Comparison of ENCODE assay signal across 24 cellular contexts in the genomic region with DNA sequence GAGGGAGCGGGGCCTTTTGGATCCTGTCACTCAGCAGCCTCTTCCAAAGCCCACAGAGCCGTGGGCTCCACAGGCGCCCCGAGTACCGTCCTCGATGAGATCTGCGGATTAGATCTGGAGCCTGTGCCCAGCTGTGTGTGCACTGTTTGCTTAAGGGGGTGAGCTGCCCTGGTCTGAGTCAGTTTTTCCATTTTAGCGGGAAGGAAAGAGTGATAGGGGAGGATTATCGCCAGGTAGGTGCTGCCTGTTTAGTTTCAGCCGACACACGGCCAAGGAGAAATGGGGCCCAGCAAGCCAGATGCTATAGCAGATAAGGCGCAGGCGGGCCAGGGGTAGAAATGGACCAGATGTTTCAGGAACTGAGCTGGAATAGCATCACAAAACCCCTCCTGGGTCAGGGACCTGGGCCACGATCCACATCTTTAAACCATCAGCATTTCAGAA. TPM values are rescaled to one million over a fixed set of nuclear protein-coding genes. Genes with fewer than 3 reads are reported as not detected.
DNase-seq lines count a peak whose midpoint lies in the region; ATAC-seq and TF ChIP-seq lines count a peak whose summit lies in the region.
"Had no signal": no experiment of that assay in that cellular context is flagged by ENCODE, and none has a peak within 500 bp of the region (broad histone marks: within the 10 kb centered on the region; RNA-seq: fewer than 3 reads in every experiment).

No MANE protein-coding gene starts in this region.

- H3K27ac ChIP-seq in RWPE1 (peak overlapping the region; percentile 58), esophagus squamous epithelium (peak overlapping the region in 3 of 4 donors; percentile 11 to 75 (median 35)), transverse colon (peak overlapping the region; percentile 71 to 91 (median 82)), upper lobe of left lung (peak overlapping the region in 1 of 4 donors; percentile 8)
- H3K27ac ChIP-seq: neutrophil, right atrium auricular region, thyroid gland had no signal

- H3K4me1 Mint-ChIP-seq in osteocyte (ENCODE audit: unreplicated experiment): peaks cover 81% of the 10 kb centered on the region
- H3K4me1 Mint-ChIP-seq: activated B cell treated with CpG ODN at 0.5 μM for 24 hours; stimulated activated effector memory CD8-positive, alpha-beta T cell treated with anti-CD3 and anti-CD28 coated beads, Interleukin-12 subunit alpha, Interleukin-12 subunit beta, amount 100 ng/mL, for 72 hours had no signal

- H3K36me3 ChIP-seq in esophagus squamous epithelium (no peaks in the 10 kb centered on the region), transverse colon (no peaks in the 10 kb centered on the region), upper lobe of left lung (no peaks in the 10 kb centered on the region)
- H3K36me3 ChIP-seq: neutrophil, Peyer's patch, right atrium auricular region, thyroid gland had no signal

- no peak for TF ChIP-seq POLR2A in esophagus squamous epithelium (IDR thresholded peaks at IDR 0.05)
- TF ChIP-seq POLR2A in transverse colon (IDR thresholded peaks at IDR 0.05): no peak
- TF ChIP-seq POLR2A in upper lobe of left lung (IDR thresholded peaks at IDR 0.05): no peak

- POLR2A ChIA-PET in RWPE1 (lab: Yijun Ruan, JAX; ENCODE audit: low non-redundant PET): no interaction called here

- no peak overlapping the region for H3K4me3 Mint-ChIP-seq in osteocyte (ENCODE audit: unreplicated experiment)
- H3K4me3 Mint-ChIP-seq: activated B cell treated with CpG ODN at 0.5 μM for 24 hours; stimulated activated effector memory CD8-positive, alpha-beta T cell treated with anti-CD3 and anti-CD28 coated beads, Interleukin-12 subunit alpha, Interleukin-12 subunit beta, amount 100 ng/mL, for 72 hours had no signal

- no peak for TF ChIP-seq CTCF in RWPE1 (conservative IDR thresholded peaks at IDR 0.05; ENCODE audit: low read depth)
- TF ChIP-seq CTCF in esophagus squamous epithelium (IDR thresholded peaks at IDR 0.05): no peak
- TF ChIP-seq CTCF in osteocyte (IDR thresholded peaks at IDR 0.05): no peak
- TF ChIP-seq CTCF in transverse colon (IDR thresholded peaks at IDR 0.05): no peak
- TF ChIP-seq CTCF in upper lobe of left lung (IDR thresholded peaks at IDR 0.05): no peak

- intact Hi-C loops in esophagus squamous epithelium (cut with DNase I): loop anchor here (10.0 kb wide), 1 partner anchor 65 kb away; no protein-coding TSS in a partner anchor
- intact Hi-C loops in transverse colon (cut with DNase I; ENCODE audit: low total_unique reads): no loop called here

- peak overlapping the region; percentile 95 for H3K27ac Mint-ChIP-seq in osteocyte (ENCODE audit: unreplicated experiment)
- H3K27ac Mint-ChIP-seq: activated B cell treated with CpG ODN at 0.5 μM for 24 hours; stimulated activated effector memory CD8-positive, alpha-beta T cell treated with anti-CD3 and anti-CD28 coated beads, Interleukin-12 subunit alpha, Interleukin-12 subunit beta, amount 100 ng/mL, for 72 hours had no signal

- H3K27me3 ChIP-seq in esophagus squamous epithelium (no peaks in the 10 kb centered on the region), transverse colon (no peaks in the 10 kb centered on the region), upper lobe of left lung (no peaks in the 10 kb centered on the region)
- H3K27me3 ChIP-seq: neutrophil, Peyer's patch, right atrium auricular region, thyroid gland had no signal

- whole genome bisulfite sequencing in esophagus squamous epithelium, 2 donors: 82 to 85% methylated on average over 7 to 13 of the region's 14 CpGs
- WGBS in transverse colon (ENCODE audit: low coverage in 1 of 2), 2 donors: 76% methylated on average over 14 of the region's 14 CpGs; no CpG with 5 or more reads in 1 of the 2 donors
- WGBS in upper lobe of left lung, 2 donors: 70 to 88% methylated on average over 7 to 14 of the region's 14 CpGs

- no peak for ATAC-seq in upper lobe of left lung (ENCODE audit: low FRiP score in 2 of 2)
- ATAC-seq: left lobe of liver; stimulated activated effector memory CD8-positive, alpha-beta T cell treated with anti-CD3 and anti-CD28 coated beads, Interleukin-12 subunit alpha, Interleukin-12 subunit beta, amount 100 ng/mL, for 72 hours had no signal

- no peak for TF ChIP-seq EP300 in transverse colon (IDR thresholded peaks at IDR 0.05; ENCODE audit: low read depth)
- TF ChIP-seq EP300 in upper lobe of left lung (IDR thresholded peaks at IDR 0.05): no peak

- H3K4me3 ChIP-seq in esophagus squamous epithelium (no peak overlapping the region), transverse colon (no peak overlapping the region), upper lobe of left lung (no peak overlapping the region)
- H3K4me3 ChIP-seq: Peyer's patch, right atrium auricular region, thyroid gland had no signal

- H3K27me3 Mint-ChIP-seq in osteocyte (ENCODE audit: unreplicated experiment): no peaks in the 10 kb centered on the region
- H3K27me3 Mint-ChIP-seq: activated B cell treated with CpG ODN at 0.5 μM for 24 hours had no signal

- DNase-seq in RWPE1 (ENCODE audit: low spot score) (no peak), esophagus squamous epithelium (lab: John Stamatoyannopoulos, UW) (no peak), osteocyte (ENCODE audit: extremely low spot score, unreplicated experiment) (no peak), transverse colon (no peak), upper lobe of left lung (no peak), SHP77 (lab: John Stamatoyannopoulos, UW) (no peak), HK-2 (ENCODE audit: unreplicated experiment) (no peak)
- DNase-seq: activated B cell treated with CpG ODN at 0.5 μM for 24 hours; activated gamma-delta T cell treated with Interleukin-2 at 50 U/mL for 16 hours; cerebellar nuclear complex; DMS79 treated with DMSO at 0.1 percent for 48 hours; effector CD8-positive, alpha-beta T cell; head of caudate nucleus; Kasumi-1; NCI-H1048; NCI-H1930; NCI-H446 treated with DMSO at 0.1 percent for 48 hours; T-helper 9 cell; thyroid gland had no signal

- H3K9me3 ChIP-seq in esophagus squamous epithelium (peaks cover 0 to 10% (median 7%) of the 10 kb centered on the region in 3 donors), transverse colon (no peaks in the 10 kb centered on the region), upper lobe of left lung (peaks cover 0 to 7% (median 6%) of the 10 kb centered on the region in 4 donors)
- H3K9me3 ChIP-seq: thyroid gland had no signal

- H3K9me3 Mint-ChIP-seq in osteocyte (ENCODE audit: unreplicated experiment): no peaks in the 10 kb centered on the region

- peaks cover 0 to 53% (median 19%) of the 10 kb centered on the region in 3 donors for H3K4me1 ChIP-seq in esophagus squamous epithelium
- H3K4me1 ChIP-seq in transverse colon: peaks cover 33 to 49% (median 42%) of the 10 kb centered on the region in 4 donors
- peaks cover 0 to 9% (median 3%) of the 10 kb centered on the region in 4 donors for H3K4me1 ChIP-seq in upper lobe of left lung

- H3K36me3 Mint-ChIP-seq in osteocyte (ENCODE audit: unreplicated experiment): peaks cover 11% of the 10 kb centered on the region
- H3K36me3 Mint-ChIP-seq: stimulated activated effector memory CD8-positive, alpha-beta T cell treated with anti-CD3 and anti-CD28 coated beads, Interleukin-12 subunit alpha, Interleukin-12 subunit beta, amount 100 ng/mL, for 72 hours had no signal

- CTCF ChIA-PET in RWPE1 (lab: Yijun Ruan, JAX): interaction anchor here (0.6 to 1.7 kb wide), 7 partner anchors 11 to 554 kb away, joined by 3 to 15 read pairs (median 3); no protein-coding TSS in a partner anchor

- in situ Hi-C loops in transverse colon (cut with MboI; ENCODE audit: low pct_ligation_motif_present in 1 of 4, low pct_unique_long_range_greater_than_20kb in 1 of 4, low sequenced_read_pairs in 3 of 4): no loop called here

RNA-seq across cellular contexts. Expression of a gene that starts 18.1 kb away (rescaled TPM):
- total RNA-seq in esophagus squamous epithelium: 10 to 100 TPM in 1 of 4 donors, 1 to 10 TPM in 3; 4.0 to 12.8 (median 6.3) TPM
- total RNA-seq in osteocyte: 1,552 and 1,672 TPM in 2 replicates
- total RNA-seq in transverse colon: 10 to 100 TPM in 2 of 4 donors, 1 to 10 TPM in 2; 7.1 to 69.3 (median 16.1) TPM
- 10 to 100 TPM in 5 of 6 donors, 1 to 10 TPM in 1; 7.5 to 75.4 (median 27.4) TPM for total RNA-seq in upper lobe of left lung

Comparison
In these comparisons a context has a peak if more than half of its experiments do, and no peak if none do; other contexts are left out.
1. RNA of a gene that starts 18.1 kb away (total RNA-seq): 1,552 to 1,672 TPM in osteocyte; 7.5 to 75.4 TPM in upper lobe of left lung, 7.1 to 69.3 TPM in transverse colon and 4.0 to 12.8 TPM in esophagus squamous epithelium; every median in the first group is over 10 times any median in the second.